9 cellular contexts compared by ENCODE assay signal in the genomic region with DNA sequence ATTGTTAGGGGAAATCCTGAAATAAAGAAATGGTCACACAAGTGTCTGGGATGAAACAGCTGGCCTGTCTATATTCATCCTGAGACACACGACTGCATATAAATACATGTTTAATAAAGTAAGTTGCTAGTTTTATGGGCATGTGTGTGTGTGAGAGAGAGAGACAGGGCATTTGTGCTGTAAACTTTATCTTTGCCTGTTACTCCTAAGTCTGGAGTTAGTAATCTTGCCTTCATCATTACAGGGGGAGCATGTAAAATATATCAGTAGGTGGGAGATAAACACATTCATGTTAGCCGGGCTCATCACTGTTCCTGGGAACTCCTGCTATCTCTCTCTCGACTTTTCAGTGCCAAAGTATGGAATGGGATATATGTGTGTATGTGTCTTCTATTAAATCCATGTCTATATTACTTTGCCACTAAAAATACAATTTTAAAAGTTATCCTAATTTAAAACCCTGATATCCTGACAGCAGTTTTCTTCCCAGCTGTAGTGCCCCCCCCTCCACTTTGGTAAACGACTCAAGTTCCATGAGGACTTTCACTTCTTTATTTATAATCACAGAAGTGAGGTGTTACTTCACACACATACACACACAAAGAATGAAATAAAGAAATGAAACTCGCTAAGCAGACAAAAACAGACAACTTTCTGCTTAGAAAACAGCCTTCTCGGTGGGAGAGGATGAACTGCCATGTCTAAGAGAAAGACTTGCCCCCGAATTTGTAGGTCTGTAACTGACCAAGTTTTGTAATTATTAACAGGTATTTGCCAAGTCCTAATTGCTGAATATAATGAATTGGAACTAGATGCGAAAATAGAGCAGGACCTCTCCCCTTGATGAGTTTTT. TPM values are rescaled to one million over a fixed set of nuclear protein-coding genes. Genes with fewer than 3 reads are reported as not detected.
DNase-seq lines count a peak whose midpoint lies in the region; ATAC-seq, FAIRE-seq and TF ChIP-seq lines count a peak whose summit lies in the region.
"Had no signal": no experiment of that assay in that cellular context is flagged by ENCODE, and none has a peak within 500 bp of the region (broad histone marks: within the 10 kb centered on the region; RNA-seq: fewer than 3 reads in every experiment).

No MANE protein-coding gene starts in this region.

- H3K4me1 ChIP-seq in HUES6 (ENCODE audit: control insufficient read depth, insufficient read depth, low read length) (peaks cover 37% of the 10 kb centered on the region), endothelial cell of umbilical vein (ENCODE audit: control insufficient read depth, extremely low read depth, insufficient read depth, low read length) (peaks cover 59% of the 10 kb centered on the region)

- intact Hi-C loops in endothelial cell of umbilical vein (cut with micrococcal nuclease): loop anchor here (1.0 to 10.0 kb wide), 8 partner anchors 77 to 1796 kb away; no protein-coding TSS in a partner anchor

- H3K27ac ChIP-seq in HUES6 (ENCODE audit: low read depth, low read length): no peak overlapping the region
- peak overlapping the region; percentile 97 for H3K27ac ChIP-seq in endothelial cell of umbilical vein (ENCODE audit: insufficient read depth, low read depth, low read length)
- H3K27ac ChIP-seq in skin epidermis: peak overlapping the region; percentile 87 to 100 (median 97)

- no peak for TF ChIP-seq CTCF in AG09309 (IDR thresholded peaks at IDR 0.05; ENCODE audit: control insufficient read depth, insufficient read depth, low read depth, low read length, missing control alignments)
- TF ChIP-seq CTCF in endothelial cell of umbilical vein (IDR thresholded peaks at IDR 0.05; ENCODE audit: extremely low read depth in 1 of 2, insufficient read depth in 1 of 2, low read depth in 1 of 2, low read length in 2 of 2): no peak

- peak; percentile 49 for ATAC-seq in GM19467 (IDR thresholded peaks at IDR 0.05; ENCODE audit: unreplicated experiment)

- H2AFZ ChIP-seq in endothelial cell of umbilical vein (ENCODE audit: low read depth, low read length): peak overlapping the region; percentile 95

- CTCF ChIA-PET in endothelial cell of umbilical vein (lab: Charles Lee): interaction anchor here (0.6 to 2.0 kb wide), 8 partner anchors 62 to 1234 kb away, joined by 3 to 9 read pairs (median 3); no protein-coding TSS in a partner anchor

- no peaks in the 10 kb centered on the region for H3K9me1 ChIP-seq in endothelial cell of umbilical vein (replicated peaks; ENCODE audit: control insufficient read depth, extremely low read depth, insufficient read depth, low read length)

- H4K20me1 ChIP-seq in endothelial cell of umbilical vein (replicated peaks; ENCODE audit: control insufficient read depth, extremely low read depth, insufficient read depth, low read length): no peaks in the 10 kb centered on the region

- peak overlapping the region; percentile 92 for H3K9ac ChIP-seq in HUES6 (ENCODE audit: low read length)
- peak overlapping the region; percentile 99 for H3K9ac ChIP-seq in endothelial cell of umbilical vein (replicated peaks; ENCODE audit: extremely low read depth, insufficient read depth, low read length)

- peaks cover 53% of the 10 kb centered on the region for H3K79me2 ChIP-seq in endothelial cell of umbilical vein (ENCODE audit: control insufficient read depth, insufficient read depth, low read length)

- TF ChIP-seq POLR2A in endothelial cell of umbilical vein (IDR thresholded peaks at IDR 0.05; ENCODE audit: low read depth, low read length): no peak

- FAIRE-seq in endothelial cell of umbilical vein (lab: Jason Lieb, UNC): peak; percentile 24
- FAIRE-seq: endometrium had no signal

- peak overlapping the region; percentile 99 for H3K4me2 ChIP-seq in endothelial cell of umbilical vein (ENCODE audit: insufficient read depth, low read length)

- BruUV-seq in endothelial cell of umbilical vein (replicated peaks; lab: Mats Ljungman, UMichigan): no TSS peak

- DNase-seq in AG09309 (ENCODE audit: low read depth) (no peak), endothelial cell of umbilical vein (ENCODE audit: low read depth, low spot score) (peak; percentile 56), iPS-NIHi11 (ENCODE audit: low spot score) (no peak), DMS153 (lab: John Stamatoyannopoulos, UW) (no peak)
- DNase-seq in activated CD8-positive, alpha-beta memory T cell treated with anti-CD3 and anti-CD28 coated beads, Interleukin-2, amount 50 U/mL, for 48 hours: no peak

- POLR2A ChIA-PET in endothelial cell of umbilical vein (lab: Charles Lee): interaction anchor here (0.7 to 0.8 kb wide), 2 partner anchors 64 to 183 kb away, joined by 3 read pairs; no protein-coding TSS in a partner anchor

- H3K27me3 ChIP-seq in HUES6 (ENCODE audit: control insufficient read depth, insufficient read depth, low read length) (peaks cover 87% of the 10 kb centered on the region), endothelial cell of umbilical vein (ENCODE audit: control insufficient read depth in 2 of 2, insufficient read depth in 2 of 2, low read length in 2 of 2) (no peaks in the 10 kb centered on the region)

- H3K36me3 ChIP-seq in HUES6 (ENCODE audit: control insufficient read depth, insufficient read depth, low read length) (no peaks in the 10 kb centered on the region), endothelial cell of umbilical vein (ENCODE audit: control insufficient read depth in 2 of 2, extremely low read depth in 1 of 2, insufficient read depth in 2 of 2, low read length in 2 of 2) (no peaks in the 10 kb centered on the region)

- dilution Hi-C loops in endothelial cell of umbilical vein (cut with MboI; ENCODE audit: extremely low pct_ligation_motif_present, low sequenced_read_pairs): loop anchor here (25.0 kb wide), 1 partner anchor 157 kb away; no protein-coding TSS in a partner anchor

- H3K9me3 ChIP-seq in HUES6 (ENCODE audit: control insufficient read depth, insufficient read depth, low read depth, low read length) (no peaks in the 10 kb centered on the region), endothelial cell of umbilical vein (replicated peaks; ENCODE audit: control insufficient read depth, insufficient read depth, low read length) (no peaks in the 10 kb centered on the region)

- H3K4me3 ChIP-seq in AG09309 (ENCODE audit: control insufficient read depth, low read depth, low read length) (peak overlapping the region; percentile 77), HUES6 (ENCODE audit: low read depth, low read length) (peak overlapping the region; percentile 87), endothelial cell of umbilical vein (replicated peaks in 1 of 3; ENCODE audit: insufficient read depth in 1 of 3, low read depth in 1 of 3, low read length in 3 of 3) (peak overlapping the region; percentile 89 to 94 (median 90)), skin epidermis (peak overlapping the region; percentile 46 to 75 (median 54))

TF ChIP-seq in endothelial cell of umbilical vein, 7 proteins besides CTCF, POLR2A, EP300 and RAD21:
- TF ChIP-seq EZH2 (IDR thresholded peaks at IDR 0.05; ENCODE audit: borderline replicate concordance, low read depth, low read length, severe bottlenecking) (no peak), MYC (IDR thresholded peaks at IDR 0.05; ENCODE audit: low read depth, low read length) (no peak), POLR2AphosphoS5 (IDR thresholded peaks at IDR 0.05; ENCODE audit: insufficient read depth, low read depth, low read length) (no peak), JUN (IDR thresholded peaks at IDR 0.05; ENCODE audit: borderline replicate concordance, insufficient read depth, insufficient read length, low read depth) (no peak), FOS (IDR thresholded peaks at IDR 0.05; ENCODE audit: borderline replicate concordance, insufficient read depth, low read length) (no peak), GATA2 (IDR thresholded peaks at IDR 0.05; ENCODE audit: insufficient read depth, insufficient read length, low read depth, low read length) (no peak)
- TF ChIP-seq, protein P1, sequence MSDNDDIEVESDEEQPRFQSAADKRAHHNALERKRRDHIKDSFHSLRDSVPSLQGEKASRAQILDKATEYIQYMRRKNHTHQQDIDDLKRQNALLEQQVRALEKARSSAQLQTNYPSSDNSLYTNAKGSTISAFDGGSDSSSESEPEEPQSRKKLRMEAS (IDR thresholded peaks at IDR 0.05; ENCODE audit: insufficient read depth, insufficient read length): no peak

RNA-seq across cellular contexts. Expression of gene ZEB2, which starts 0.9 kb away (rescaled TPM):
- total RNA-seq in endothelial cell of umbilical vein: 44.5 and 49.6 TPM in 2 replicates
- 14.3 and 17.9 TPM in 2 replicates for polyA plus RNA-seq in endothelial cell of umbilical vein
- 18.9 and 19.3 TPM in 2 replicates for polyA plus RNA-seq in endothelial cell of umbilical vein (2011; cell fraction: cytosol; rRNA removed)
- polyA plus RNA-seq in endothelial cell of umbilical vein (2011; cell fraction: nucleus; rRNA removed): 55.3 and 66.1 TPM in 2 replicates
- 23.0 and 23.7 TPM in 2 replicates for polyA plus RNA-seq in endothelial cell of umbilical vein (2012)
- 88.6 and 114 TPM in 2 replicates for polyA minus RNA-seq in endothelial cell of umbilical vein
- polyA minus RNA-seq in endothelial cell of umbilical vein (2011; cell fraction: cytosol; rRNA and poly(A)+ RNA removed): 3.0 TPM
- 218 and 259 TPM in 2 replicates for polyA minus RNA-seq in endothelial cell of umbilical vein (2011; cell fraction: nucleus; rRNA and poly(A)+ RNA removed)
